1 cellular context compared by ENCODE assay signal in the genomic region with DNA sequence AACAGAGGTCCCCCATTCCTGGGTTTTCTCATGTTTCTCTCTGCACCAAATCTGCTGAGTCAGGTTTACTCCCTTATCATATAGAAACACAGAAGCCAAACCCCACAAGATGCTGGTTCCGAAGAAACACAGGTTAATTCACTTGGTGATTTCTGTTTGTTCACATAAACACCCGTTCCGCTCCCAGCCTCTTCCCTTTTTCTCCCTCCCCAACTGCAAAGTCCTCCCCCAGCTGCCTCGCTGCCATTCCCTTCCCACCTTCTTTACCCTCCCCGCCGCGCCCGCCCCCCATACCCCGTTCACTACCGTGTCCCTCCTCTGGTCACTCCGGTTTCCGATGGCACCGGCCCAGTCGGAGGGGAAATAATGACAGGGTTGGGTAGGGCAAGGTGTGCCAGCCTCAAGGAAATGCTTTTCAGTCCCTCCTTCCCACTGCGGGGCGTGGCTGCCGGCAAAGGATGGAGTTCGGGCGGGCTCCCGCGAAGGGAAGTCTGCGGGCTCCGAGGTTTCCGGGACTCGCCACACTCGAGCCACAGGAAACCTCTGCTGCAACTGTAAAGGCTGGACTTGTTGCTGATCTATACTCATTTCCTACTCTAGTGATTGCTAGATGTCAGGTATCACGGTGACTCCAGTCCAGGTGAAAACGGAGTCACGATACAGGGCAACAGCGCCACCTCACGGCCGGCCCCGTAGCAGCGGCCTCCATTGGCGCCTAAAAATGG.
TF ChIP-seq lines count a peak whose summit lies in the region.

A gene with protein sequence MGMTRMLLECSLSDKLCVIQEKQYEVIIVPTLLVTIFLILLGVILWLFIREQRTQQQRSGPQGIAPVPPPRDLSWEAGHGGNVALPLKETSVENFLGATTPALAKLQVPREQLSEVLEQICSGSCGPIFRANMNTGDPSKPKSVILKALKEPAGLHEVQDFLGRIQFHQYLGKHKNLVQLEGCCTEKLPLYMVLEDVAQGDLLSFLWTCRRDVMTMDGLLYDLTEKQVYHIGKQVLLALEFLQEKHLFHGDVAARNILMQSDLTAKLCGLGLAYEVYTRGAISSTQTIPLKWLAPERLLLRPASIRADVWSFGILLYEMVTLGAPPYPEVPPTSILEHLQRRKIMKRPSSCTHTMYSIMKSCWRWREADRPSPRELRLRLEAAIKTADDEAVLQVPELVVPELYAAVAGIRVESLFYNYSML (minus strand): TSS at position 393 of the 725 bp plus-strand sequence. CDS start 39,434 bp downstream, outside the sequence.

TF ChIP-seq in HEK293, 187 proteins besides CTCF, POLR2A, EP300 and RAD21 (continued from another document and continues in another):
- TF ChIP-seq, protein P1, sequence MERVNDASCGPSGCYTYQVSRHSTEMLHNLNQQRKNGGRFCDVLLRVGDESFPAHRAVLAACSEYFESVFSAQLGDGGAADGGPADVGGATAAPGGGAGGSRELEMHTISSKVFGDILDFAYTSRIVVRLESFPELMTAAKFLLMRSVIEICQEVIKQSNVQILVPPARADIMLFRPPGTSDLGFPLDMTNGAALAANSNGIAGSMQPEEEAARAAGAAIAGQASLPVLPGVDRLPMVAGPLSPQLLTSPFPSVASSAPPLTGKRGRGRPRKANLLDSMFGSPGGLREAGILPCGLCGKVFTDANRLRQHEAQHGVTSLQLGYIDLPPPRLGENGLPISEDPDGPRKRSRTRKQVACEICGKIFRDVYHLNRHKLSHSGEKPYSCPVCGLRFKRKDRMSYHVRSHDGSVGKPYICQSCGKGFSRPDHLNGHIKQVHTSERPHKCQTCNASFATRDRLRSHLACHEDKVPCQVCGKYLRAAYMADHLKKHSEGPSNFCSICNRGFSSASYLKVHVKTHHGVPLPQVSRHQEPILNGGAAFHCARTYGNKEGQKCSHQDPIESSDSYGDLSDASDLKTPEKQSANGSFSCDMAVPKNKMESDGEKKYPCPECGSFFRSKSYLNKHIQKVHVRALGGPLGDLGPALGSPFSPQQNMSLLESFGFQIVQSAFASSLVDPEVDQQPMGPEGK (tag by site-specific recombination; IDR thresholded peaks at IDR 0.05) = peak; percentile 81
- no peak for TF ChIP-seq ZNF133 (tag by site-specific recombination; IDR thresholded peaks at IDR 0.05)
- TF ChIP-seq ZNF132 (tag by site-specific recombination; IDR thresholded peaks at IDR 0.05; ENCODE audit: borderline replicate concordance) = no peak
- TF ChIP-seq KLF9 (tag by site-specific recombination; IDR thresholded peaks at IDR 0.05; ENCODE audit: low read depth) = peak; percentile 78; the same call in 1 of the 2 replicates
- no peak for TF ChIP-seq ZNF624 (tag by site-specific recombination; IDR thresholded peaks at IDR 0.05)
- no peak for TF ChIP-seq ZNF114 (tag by site-specific recombination; IDR thresholded peaks at IDR 0.05)
- TF ChIP-seq RBAK (tag by site-specific recombination; IDR thresholded peaks at IDR 0.05) = no peak
- TF ChIP-seq ZNF747 (tag by site-specific recombination; IDR thresholded peaks at IDR 0.05) = no peak
- TF ChIP-seq ZXDB (tag by site-specific recombination; IDR thresholded peaks at IDR 0.05) = 0 out of 2 replicates have a peak, but pooled peaks have one; percentile 19
- TF ChIP-seq SP2 (tag by site-specific recombination; IDR thresholded peaks at IDR 0.05) = peak; percentile 95
- TF ChIP-seq ZNF19 (tag by site-specific recombination; IDR thresholded peaks at IDR 0.05; ENCODE audit: low read depth) = no peak
- no peak; the same call in 1 of the 2 replicates for TF ChIP-seq KLF1 (tag by site-specific recombination; IDR thresholded peaks at IDR 0.05)
- no peak for TF ChIP-seq ZNF610 (tag by site-specific recombination; IDR thresholded peaks at IDR 0.05; ENCODE audit: borderline replicate concordance)
- TF ChIP-seq, protein P2, sequence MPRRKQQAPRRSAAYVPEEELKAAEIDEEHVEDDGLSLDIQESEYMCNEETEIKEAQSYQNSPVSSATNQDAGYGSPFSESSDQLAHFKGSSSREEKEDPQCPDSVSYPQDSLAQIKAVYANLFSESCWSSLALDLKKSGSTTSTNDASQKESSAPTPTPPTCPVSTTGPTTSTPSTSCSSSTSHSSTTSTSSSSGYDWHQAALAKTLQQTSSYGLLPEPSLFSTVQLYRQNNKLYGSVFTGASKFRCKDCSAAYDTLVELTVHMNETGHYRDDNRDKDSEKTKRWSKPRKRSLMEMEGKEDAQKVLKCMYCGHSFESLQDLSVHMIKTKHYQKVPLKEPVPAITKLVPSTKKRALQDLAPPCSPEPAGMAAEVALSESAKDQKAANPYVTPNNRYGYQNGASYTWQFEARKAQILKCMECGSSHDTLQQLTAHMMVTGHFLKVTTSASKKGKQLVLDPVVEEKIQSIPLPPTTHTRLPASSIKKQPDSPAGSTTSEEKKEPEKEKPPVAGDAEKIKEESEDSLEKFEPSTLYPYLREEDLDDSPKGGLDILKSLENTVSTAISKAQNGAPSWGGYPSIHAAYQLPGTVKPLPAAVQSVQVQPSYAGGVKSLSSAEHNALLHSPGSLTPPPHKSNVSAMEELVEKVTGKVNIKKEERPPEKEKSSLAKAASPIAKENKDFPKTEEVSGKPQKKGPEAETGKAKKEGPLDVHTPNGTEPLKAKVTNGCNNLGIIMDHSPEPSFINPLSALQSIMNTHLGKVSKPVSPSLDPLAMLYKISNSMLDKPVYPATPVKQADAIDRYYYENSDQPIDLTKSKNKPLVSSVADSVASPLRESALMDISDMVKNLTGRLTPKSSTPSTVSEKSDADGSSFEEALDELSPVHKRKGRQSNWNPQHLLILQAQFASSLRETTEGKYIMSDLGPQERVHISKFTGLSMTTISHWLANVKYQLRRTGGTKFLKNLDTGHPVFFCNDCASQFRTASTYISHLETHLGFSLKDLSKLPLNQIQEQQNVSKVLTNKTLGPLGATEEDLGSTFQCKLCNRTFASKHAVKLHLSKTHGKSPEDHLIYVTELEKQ (tag by site-specific recombination; IDR thresholded peaks at IDR 0.05; ENCODE audit: borderline replicate concordance) = no peak
- no peak for TF ChIP-seq ZNF792 (tag by site-specific recombination; IDR thresholded peaks at IDR 0.05)
- TF ChIP-seq, protein P3, sequence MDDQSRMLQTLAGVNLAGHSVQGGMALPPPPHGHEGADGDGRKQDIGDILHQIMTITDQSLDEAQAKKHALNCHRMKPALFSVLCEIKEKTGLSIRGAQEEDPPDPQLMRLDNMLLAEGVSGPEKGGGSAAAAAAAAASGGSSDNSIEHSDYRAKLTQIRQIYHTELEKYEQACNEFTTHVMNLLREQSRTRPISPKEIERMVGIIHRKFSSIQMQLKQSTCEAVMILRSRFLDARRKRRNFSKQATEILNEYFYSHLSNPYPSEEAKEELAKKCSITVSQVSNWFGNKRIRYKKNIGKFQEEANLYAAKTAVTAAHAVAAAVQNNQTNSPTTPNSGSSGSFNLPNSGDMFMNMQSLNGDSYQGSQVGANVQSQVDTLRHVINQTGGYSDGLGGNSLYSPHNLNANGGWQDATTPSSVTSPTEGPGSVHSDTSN (CRISPR knock-in tag; IDR thresholded peaks at IDR 0.05) = no peak
- no peak for TF ChIP-seq ZNF707 (tag by site-specific recombination; IDR thresholded peaks at IDR 0.05)
- TF ChIP-seq ZNF664 (tag by site-specific recombination; IDR thresholded peaks at IDR 0.05) = no peak
- TF ChIP-seq ZNF837 (tag by site-specific recombination; IDR thresholded peaks at IDR 0.05) = no peak
- no peak for TF ChIP-seq ZNF560 (tag by site-specific recombination; IDR thresholded peaks at IDR 0.05; ENCODE audit: borderline replicate concordance)
- peak; percentile 95 for TF ChIP-seq SCRT2 (tag by site-specific recombination; IDR thresholded peaks at IDR 0.05)
- TF ChIP-seq ZSCAN30 (tag by site-specific recombination; IDR thresholded peaks at IDR 0.05) = no peak
- TF ChIP-seq ZFHX2 (tag by site-specific recombination; conservative IDR thresholded peaks at IDR 0.05) = no peak
- no peak for TF ChIP-seq TCF7L2 (IDR thresholded peaks at IDR 0.05; ENCODE audit: borderline replicate concordance, low read depth, low read length)
- no peak for TF ChIP-seq OSR2 (tag by site-specific recombination; IDR thresholded peaks at IDR 0.05)
- TF ChIP-seq TRIM28 (IDR thresholded peaks at IDR 0.05; ENCODE audit: borderline replicate concordance, low read length) = 0 out of 2 replicates have a peak, but pooled peaks have one; percentile 20
- TF ChIP-seq ZNF433 (tag by site-specific recombination; IDR thresholded peaks at IDR 0.05; ENCODE audit: low read depth) = no peak
- peak; percentile 48; the same call in 1 of the 2 replicates for TF ChIP-seq ZNF629 (tag by site-specific recombination; IDR thresholded peaks at IDR 0.05)
- no peak for TF ChIP-seq ZNF266 (tag by site-specific recombination; IDR thresholded peaks at IDR 0.05; ENCODE audit: low read depth)
- TF ChIP-seq, protein P4, sequence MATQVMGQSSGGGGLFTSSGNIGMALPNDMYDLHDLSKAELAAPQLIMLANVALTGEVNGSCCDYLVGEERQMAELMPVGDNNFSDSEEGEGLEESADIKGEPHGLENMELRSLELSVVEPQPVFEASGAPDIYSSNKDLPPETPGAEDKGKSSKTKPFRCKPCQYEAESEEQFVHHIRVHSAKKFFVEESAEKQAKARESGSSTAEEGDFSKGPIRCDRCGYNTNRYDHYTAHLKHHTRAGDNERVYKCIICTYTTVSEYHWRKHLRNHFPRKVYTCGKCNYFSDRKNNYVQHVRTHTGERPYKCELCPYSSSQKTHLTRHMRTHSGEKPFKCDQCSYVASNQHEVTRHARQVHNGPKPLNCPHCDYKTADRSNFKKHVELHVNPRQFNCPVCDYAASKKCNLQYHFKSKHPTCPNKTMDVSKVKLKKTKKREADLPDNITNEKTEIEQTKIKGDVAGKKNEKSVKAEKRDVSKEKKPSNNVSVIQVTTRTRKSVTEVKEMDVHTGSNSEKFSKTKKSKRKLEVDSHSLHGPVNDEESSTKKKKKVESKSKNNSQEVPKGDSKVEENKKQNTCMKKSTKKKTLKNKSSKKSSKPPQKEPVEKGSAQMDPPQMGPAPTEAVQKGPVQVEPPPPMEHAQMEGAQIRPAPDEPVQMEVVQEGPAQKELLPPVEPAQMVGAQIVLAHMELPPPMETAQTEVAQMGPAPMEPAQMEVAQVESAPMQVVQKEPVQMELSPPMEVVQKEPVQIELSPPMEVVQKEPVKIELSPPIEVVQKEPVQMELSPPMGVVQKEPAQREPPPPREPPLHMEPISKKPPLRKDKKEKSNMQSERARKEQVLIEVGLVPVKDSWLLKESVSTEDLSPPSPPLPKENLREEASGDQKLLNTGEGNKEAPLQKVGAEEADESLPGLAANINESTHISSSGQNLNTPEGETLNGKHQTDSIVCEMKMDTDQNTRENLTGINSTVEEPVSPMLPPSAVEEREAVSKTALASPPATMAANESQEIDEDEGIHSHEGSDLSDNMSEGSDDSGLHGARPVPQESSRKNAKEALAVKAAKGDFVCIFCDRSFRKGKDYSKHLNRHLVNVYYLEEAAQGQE (tag by site-specific recombination; IDR thresholded peaks at IDR 0.05) = no peak
- no peak for TF ChIP-seq ZNF670 (tag by site-specific recombination; IDR thresholded peaks at IDR 0.05; ENCODE audit: low read depth)
- TF ChIP-seq ZNF777 (tag by site-specific recombination; IDR thresholded peaks at IDR 0.05; ENCODE audit: borderline replicate concordance) = peak; percentile 25; the same call in 1 of the 2 replicates
- no peak for TF ChIP-seq ZNF521 (tag by site-specific recombination; IDR thresholded peaks at IDR 0.05)
- no peak for TF ChIP-seq ZNF350 (tag by site-specific recombination; IDR thresholded peaks at IDR 0.05)
- peak; percentile 49; the same call in 1 of the 2 replicates for TF ChIP-seq EGR2 (tag by site-specific recombination; IDR thresholded peaks at IDR 0.05; ENCODE audit: low read depth)
- no peak for TF ChIP-seq ZNF558 (tag by site-specific recombination; IDR thresholded peaks at IDR 0.05)
- TF ChIP-seq ZNF701 (tag by site-specific recombination; IDR thresholded peaks at IDR 0.05) = no peak
- peak; percentile 79 for TF ChIP-seq ZNF366 (tag by site-specific recombination; conservative IDR thresholded peaks at IDR 0.05)
- no peak for TF ChIP-seq ZNF221 (tag by site-specific recombination; IDR thresholded peaks at IDR 0.05; ENCODE audit: borderline replicate concordance)
- TF ChIP-seq, protein P5, sequence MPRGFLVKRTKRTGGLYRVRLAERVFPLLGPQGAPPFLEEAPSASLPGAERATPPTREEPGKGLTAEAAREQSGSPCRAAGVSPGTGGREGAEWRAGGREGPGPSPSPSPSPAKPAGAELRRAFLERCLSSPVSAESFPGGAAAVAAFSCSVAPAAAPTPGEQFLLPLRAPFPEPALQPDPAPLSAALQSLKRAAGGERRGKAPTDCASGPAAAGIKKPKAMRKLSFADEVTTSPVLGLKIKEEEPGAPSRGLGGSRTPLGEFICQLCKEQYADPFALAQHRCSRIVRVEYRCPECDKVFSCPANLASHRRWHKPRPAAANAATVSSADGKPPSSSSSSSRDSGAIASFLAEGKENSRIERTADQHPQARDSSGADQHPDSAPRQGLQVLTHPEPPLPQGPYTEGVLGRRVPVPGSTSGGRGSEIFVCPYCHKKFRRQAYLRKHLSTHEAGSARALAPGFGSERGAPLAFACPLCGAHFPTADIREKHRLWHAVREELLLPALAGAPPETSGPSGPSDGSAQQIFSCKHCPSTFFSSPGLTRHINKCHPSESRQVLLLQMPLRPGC (tag by site-specific recombination; IDR thresholded peaks at IDR 0.05) = 0 out of 2 replicates have a peak, but pooled peaks have one; percentile 39
- no peak for TF ChIP-seq GLI2 (tag by site-specific recombination; IDR thresholded peaks at IDR 0.05; ENCODE audit: borderline replicate concordance, low read depth)
- TF ChIP-seq, protein P6, sequence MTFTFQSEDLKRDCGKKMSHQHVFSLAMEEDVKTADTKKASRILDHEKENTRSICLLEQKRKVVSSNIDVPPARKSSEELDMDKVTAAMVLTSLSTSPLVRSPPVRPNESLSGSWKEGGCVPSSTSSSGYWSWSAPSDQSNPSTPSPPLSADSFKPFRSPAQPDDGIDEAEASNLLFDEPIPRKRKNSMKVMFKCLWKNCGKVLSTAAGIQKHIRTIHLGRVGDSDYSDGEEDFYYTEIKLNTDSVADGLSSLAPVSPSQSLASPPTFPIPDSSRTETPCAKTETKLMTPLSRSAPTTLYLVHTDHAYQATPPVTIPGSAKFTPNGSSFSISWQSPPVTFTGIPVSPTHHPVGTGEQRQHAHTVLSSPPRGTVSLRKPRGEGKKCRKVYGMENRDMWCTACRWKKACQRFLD (tag by site-specific recombination; IDR thresholded peaks at IDR 0.05) = no peak
- no peak for TF ChIP-seq ZNF626 (tag by site-specific recombination; IDR thresholded peaks at IDR 0.05)
- no peak for TF ChIP-seq ZNF354C (tag by site-specific recombination; IDR thresholded peaks at IDR 0.05; ENCODE audit: borderline replicate concordance, low read depth)
- no peak for TF ChIP-seq HOXC10 (CRISPR knock-in tag; IDR thresholded peaks at IDR 0.05)
- TF ChIP-seq ZBTB7A (tag by site-specific recombination; IDR thresholded peaks at IDR 0.05; ENCODE audit: low read depth) = no peak
- TF ChIP-seq ZNF324 (tag by site-specific recombination; IDR thresholded peaks at IDR 0.05) = 0 out of 2 replicates have a peak, but pooled peaks have one; percentile 41
- TF ChIP-seq, protein P7, sequence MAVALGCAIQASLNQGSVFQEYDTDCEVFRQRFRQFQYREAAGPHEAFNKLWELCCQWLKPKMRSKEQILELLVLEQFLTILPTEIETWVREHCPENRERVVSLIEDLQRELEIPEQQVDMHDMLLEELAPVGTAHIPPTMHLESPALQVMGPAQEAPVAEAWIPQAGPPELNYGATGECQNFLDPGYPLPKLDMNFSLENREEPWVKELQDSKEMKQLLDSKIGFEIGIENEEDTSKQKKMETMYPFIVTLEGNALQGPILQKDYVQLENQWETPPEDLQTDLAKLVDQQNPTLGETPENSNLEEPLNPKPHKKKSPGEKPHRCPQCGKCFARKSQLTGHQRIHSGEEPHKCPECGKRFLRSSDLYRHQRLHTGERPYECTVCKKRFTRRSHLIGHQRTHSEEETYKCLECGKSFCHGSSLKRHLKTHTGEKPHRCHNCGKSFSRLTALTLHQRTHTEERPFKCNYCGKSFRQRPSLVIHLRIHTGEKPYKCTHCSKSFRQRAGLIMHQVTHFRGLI (tag by site-specific recombination; IDR thresholded peaks at IDR 0.05) = no peak
- no peak for TF ChIP-seq ZNF23 (tag by site-specific recombination; IDR thresholded peaks at IDR 0.05; ENCODE audit: borderline replicate concordance)
